In the genomic region with DNA sequence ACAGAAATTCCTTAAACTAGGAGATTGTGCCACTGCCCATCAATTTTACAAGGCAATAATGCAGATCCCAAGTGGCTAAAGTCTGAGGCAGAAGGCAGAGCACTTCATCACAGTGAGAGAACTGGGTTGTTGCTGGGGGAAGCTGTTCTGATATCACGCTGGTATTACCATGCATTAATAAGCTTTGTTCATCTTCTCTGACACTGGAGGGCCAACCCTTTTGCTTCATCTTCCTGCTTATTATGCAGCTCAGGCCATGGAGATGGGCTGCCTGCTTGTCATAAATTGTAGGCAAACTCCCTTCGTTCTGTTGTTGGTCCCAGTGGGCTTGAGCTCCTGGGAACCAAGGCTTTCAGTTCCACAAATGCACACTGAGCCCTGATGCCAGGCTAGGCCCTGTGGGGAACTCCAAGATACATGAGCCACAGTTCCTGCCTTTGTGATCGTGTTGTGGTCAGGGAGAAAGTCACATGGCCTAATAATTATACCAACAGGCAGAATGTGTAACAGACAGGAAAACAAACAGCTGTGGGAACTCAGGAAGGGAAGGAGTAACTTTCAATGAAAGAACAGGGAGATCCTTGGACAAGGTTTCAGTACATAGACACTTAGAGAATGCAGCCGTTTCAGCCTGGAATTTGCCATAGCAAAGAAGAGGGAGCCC, we compare ENCODE assay signal across 11 cellular contexts. TPM values are rescaled to one million over a fixed set of nuclear protein-coding genes. Genes with fewer than 3 reads are reported as not detected.
DNase-seq lines count a peak whose midpoint lies in the region; ATAC-seq and TF ChIP-seq lines count a peak whose summit lies in the region.
"Had no signal": no experiment of that assay in that cellular context is flagged by ENCODE, and none has a peak within 500 bp of the region (broad histone marks: within the 10 kb centered on the region; RNA-seq: fewer than 3 reads in every experiment).

No MANE protein-coding gene starts in this region.

- peaks cover 29% of the 10 kb centered on the region for H3K9me3 Mint-ChIP-seq in progenitor cell of endocrine pancreas (ENCODE audit: low read depth)

- DNase-seq in NCI-H345 (lab: John Stamatoyannopoulos, UW) (peak; percentile 5), NCI-H345 treated with DMSO at 0.1 percent for 48 hours (lab: John Stamatoyannopoulos, UW; ENCODE audit: unreplicated experiment) (no peak), T1000 (lab: John Stamatoyannopoulos, UW) (peak; percentile 5), heart right ventricle (no peak), tibial artery (peak in 1 of 2 donors; percentile 43), progenitor cell of endocrine pancreas (ENCODE audit: low spot score, unreplicated experiment) (no peak)
- DNase-seq: CD4-positive, CD25-positive, alpha-beta regulatory T cell had no signal

- 33 to 58% methylated on average over 4 of the region's 4 CpGs for WGBS in heart right ventricle, 2 donors

- no peak overlapping the region for H3K4me3 Mint-ChIP-seq in progenitor cell of endocrine pancreas (ENCODE audit: low read depth)
- H3K4me3 Mint-ChIP-seq: activated naive CD8-positive, alpha-beta T cell; CD4-positive, CD25-positive, alpha-beta regulatory T cell had no signal

- peak overlapping the region in 2 of 10 donors; percentile 16 to 23 for H3K27ac ChIP-seq in heart right ventricle
- peak overlapping the region; percentile 26 to 49 for H3K27ac ChIP-seq in tibial artery
- H3K27ac ChIP-seq: neutrophil had no signal

- TF ChIP-seq CTCF in heart right ventricle (IDR thresholded peaks at IDR 0.05) (no peak), tibial artery (IDR thresholded peaks at IDR 0.05) (no peak), progenitor cell of endocrine pancreas (IDR thresholded peaks at IDR 0.05; ENCODE audit: unreplicated experiment) (no peak)

- peaks cover 2% of the 10 kb centered on the region for H3K36me3 Mint-ChIP-seq in progenitor cell of endocrine pancreas (ENCODE audit: insufficient read depth)
- H3K36me3 Mint-ChIP-seq: activated naive CD8-positive, alpha-beta T cell; CD4-positive, CD25-positive, alpha-beta regulatory T cell had no signal

- no peaks in the 10 kb centered on the region for H3K27me3 Mint-ChIP-seq in progenitor cell of endocrine pancreas
- H3K27me3 Mint-ChIP-seq: activated naive CD8-positive, alpha-beta T cell had no signal

- H3K9me3 ChIP-seq in heart right ventricle: peaks cover 0 to 27% (median 2%) of the 10 kb centered on the region in 11 donors
- no peaks in the 10 kb centered on the region for H3K9me3 ChIP-seq in tibial artery
- H3K9me3 ChIP-seq: neutrophil had no signal

- ATAC-seq in heart right ventricle (peak in 7 of 8 donors; percentile 31 to 89 (median 55)), HG03521 (IDR thresholded peaks at IDR 0.05; ENCODE audit: unreplicated experiment) (no peak), HG02852 (IDR thresholded peaks at IDR 0.05; ENCODE audit: unreplicated experiment) (no peak)

- H3K36me3 ChIP-seq in heart right ventricle: no peaks in the 10 kb centered on the region
- no peaks in the 10 kb centered on the region for H3K36me3 ChIP-seq in tibial artery
- H3K36me3 ChIP-seq: neutrophil had no signal

- H3K4me3 ChIP-seq in heart right ventricle (no peak overlapping the region), tibial artery (no peak overlapping the region)

- H3K27me3 ChIP-seq in heart right ventricle (no peaks in the 10 kb centered on the region), tibial artery (no peaks in the 10 kb centered on the region)
- H3K27me3 ChIP-seq: neutrophil had no signal

- H3K4me1 ChIP-seq in heart right ventricle (peaks cover 0 to 22% (median 11%) of the 10 kb centered on the region in 9 donors), tibial artery (peaks cover 0 to 23% (median 14%) of the 10 kb centered on the region in 4 donors)

- intact Hi-C loops in heart right ventricle (cut with DNase I): no loop called here
- intact Hi-C loops in tibial artery (cut with DNase I; ENCODE audit: low total_unique reads): no loop called here

- H3K4me1 Mint-ChIP-seq in progenitor cell of endocrine pancreas (ENCODE audit: low read depth): peaks cover 8% of the 10 kb centered on the region
- H3K4me1 Mint-ChIP-seq: CD4-positive, CD25-positive, alpha-beta regulatory T cell had no signal

- H3K27ac Mint-ChIP-seq in progenitor cell of endocrine pancreas: no peak overlapping the region
- H3K27ac Mint-ChIP-seq: activated naive CD8-positive, alpha-beta T cell; CD4-positive, CD25-positive, alpha-beta regulatory T cell had no signal

RNA-seq across cellular contexts. Expression of a gene that starts 49.1 kb away (rescaled TPM):
- total RNA-seq in heart right ventricle (10 to 100 TPM in 1 of 10 donors, 1 to 10 TPM in 9; 1.9 to 14.5 (median 7.4) TPM), progenitor cell of endocrine pancreas (24.2 and 27.7 TPM in 2 replicates)
- 1 to 10 TPM; 1.4 to 1.7 TPM for polyA plus RNA-seq in heart right ventricle

Comparison
In these comparisons a context has a peak if more than half of its experiments do, and no peak if none do; other contexts are left out.
1. DNase-seq: peak in NCI-H345 (single experiment) and T1000 (single experiment); none in NCI-H345 treated with DMSO at 0.1 percent for 48 hours (single experiment), heart right ventricle (0 of 2) and progenitor cell of endocrine pancreas (single experiment).
2. ATAC-seq: peak in heart right ventricle (7 of 8); none in HG03521 (single experiment) and HG02852 (single experiment).